In the genomic region with DNA sequence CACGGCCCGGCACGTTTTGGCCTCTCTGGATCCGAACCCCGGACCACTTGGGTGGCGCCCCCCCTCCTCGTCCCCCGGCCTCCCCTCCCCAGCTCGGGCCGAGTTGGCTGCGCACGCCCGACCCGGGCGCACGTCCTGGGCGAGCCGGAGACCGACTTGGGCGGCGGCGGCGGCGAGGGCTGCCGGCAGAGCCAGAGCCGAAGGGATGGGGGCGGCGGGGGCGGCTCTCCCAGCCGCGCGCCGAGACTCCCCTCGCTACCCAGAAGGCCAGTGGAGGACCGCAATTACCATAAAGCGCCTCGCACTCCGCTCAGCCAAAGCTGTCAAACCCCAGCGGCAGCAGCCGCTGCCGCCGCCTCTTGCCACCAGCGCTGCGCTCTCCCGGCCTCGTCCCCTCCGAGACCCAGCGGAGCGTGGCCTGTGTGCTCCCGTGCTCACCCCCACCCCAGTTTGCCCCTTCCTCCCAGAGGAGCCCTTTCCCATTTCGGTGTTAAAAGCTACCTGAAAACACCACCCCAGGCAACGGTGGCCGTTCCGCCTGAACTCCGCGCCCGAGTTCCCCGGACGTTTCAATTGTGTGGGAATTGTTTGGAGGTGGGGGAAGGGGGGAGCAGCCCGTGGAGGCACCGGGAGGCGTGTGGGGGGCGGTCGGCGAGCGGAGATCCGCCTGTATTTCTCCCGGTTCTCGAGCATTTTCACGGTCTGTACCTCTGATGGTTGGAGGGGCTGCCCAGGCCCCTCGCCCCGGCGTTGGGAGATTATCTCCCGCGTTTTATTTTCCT, we compare ENCODE assay signal across 8 cellular contexts. TPM values are rescaled to one million over a fixed set of nuclear protein-coding genes. Genes with fewer than 3 reads are reported as not detected.
DNase-seq lines count a peak whose midpoint lies in the region; ATAC-seq, FAIRE-seq and TF ChIP-seq lines count a peak whose summit lies in the region.

No MANE protein-coding gene starts in this region.

- ATAC-seq in HG02885 (IDR thresholded peaks at IDR 0.05; ENCODE audit: poor library complexity, unreplicated experiment): peak; percentile 22

- TF ChIP-seq CTCF in astrocyte (IDR thresholded peaks at IDR 0.05; ENCODE audit: insufficient read depth, low read depth, low read length): no peak

- peak overlapping the region; percentile 72 for H3K27ac Mint-ChIP-seq in astrocyte (ENCODE audit: unreplicated experiment)

- H3K4me1 ChIP-seq in astrocyte (ENCODE audit: insufficient read depth, low read length) (peaks cover 20% of the 10 kb centered on the region), small intestine (ENCODE audit: control insufficient read depth in 2 of 2, insufficient read depth in 1 of 2, low read depth in 1 of 2, low read length in 1 of 2) (peaks cover 0 to 2% of the 10 kb centered on the region in 2 donors)

- H3K4me1 Mint-ChIP-seq in astrocyte (ENCODE audit: low read depth, unreplicated experiment): no peaks in the 10 kb centered on the region

- 0 to 25% (median 6%) methylated on average over 35 to 75 of the region's 75 CpGs for WGBS in small intestine, 3 donors

- DNase-seq in NCI-H1436 (lab: John Stamatoyannopoulos, UW): peak; percentile 37
- DNase-seq in NCI-H1436 treated with DMSO at 0.1 percent for 48 hours (lab: John Stamatoyannopoulos, UW): no peak
- DNase-seq in RPMI7951 (ENCODE audit: low read depth): peak; percentile 70
- no peak for DNase-seq in astrocyte (ENCODE audit: low read depth)
- DNase-seq in small intestine: no peak
- no peak for DNase-seq in SHP77 treated with DMSO at 0.1 percent for 48 hours (lab: John Stamatoyannopoulos, UW)

- peaks cover 25% of the 10 kb centered on the region for H3K79me2 ChIP-seq in astrocyte (ENCODE audit: insufficient read depth, low read length)

- H3K27me3 ChIP-seq in astrocyte (ENCODE audit: insufficient read depth, low read length) (no peaks in the 10 kb centered on the region), small intestine (ENCODE audit: control insufficient read depth in 2 of 2, insufficient read depth in 2 of 2, low read length in 2 of 2) (peaks cover 0 to 5% of the 10 kb centered on the region in 2 donors)

- H3K36me3 ChIP-seq in astrocyte (ENCODE audit: insufficient read depth, low read length): no peaks in the 10 kb centered on the region
- no peaks in the 10 kb centered on the region for H3K36me3 ChIP-seq in small intestine (ENCODE audit: control insufficient read depth in 2 of 2, insufficient read depth in 2 of 2, low read length in 2 of 2)

- H3K4me2 ChIP-seq in astrocyte (ENCODE audit: low read length): peak overlapping the region; percentile 86

- peaks cover 4% of the 10 kb centered on the region for H3K27me3 Mint-ChIP-seq in astrocyte (ENCODE audit: low read depth, unreplicated experiment)

- H2AFZ ChIP-seq in astrocyte (ENCODE audit: low read depth, low read length): peak overlapping the region; percentile 26

- H3K4me3 Mint-ChIP-seq in astrocyte (ENCODE audit: unreplicated experiment): peak overlapping the region; percentile 76

- H3K9me3 ChIP-seq in astrocyte (ENCODE audit: insufficient read depth, low read depth, low read length) (no peaks in the 10 kb centered on the region), iPS-18c (ENCODE audit: control insufficient read depth, insufficient read depth, low read length) (peaks cover 14% of the 10 kb centered on the region), small intestine (ENCODE audit: control insufficient read depth, low read depth) (no peaks in the 10 kb centered on the region)

- H3K27ac ChIP-seq in astrocyte (ENCODE audit: low read depth, low read length): no peak overlapping the region
- H3K27ac ChIP-seq in small intestine (ENCODE audit: low read depth in 1 of 2, low read length in 1 of 2): peak overlapping the region in 1 of 2 donors; percentile 65

- FAIRE-seq in astrocyte (lab: Jason Lieb, UNC) (no peak), small intestine (lab: Jason Lieb, UNC) (no peak)

- H3K9ac ChIP-seq in astrocyte (ENCODE audit: low read length): peak overlapping the region; percentile 65

- peak overlapping the region; percentile 46 for H3K4me3 ChIP-seq in astrocyte (ENCODE audit: insufficient read depth, low read depth, low read length)
- peak overlapping the region; percentile 46 for H3K4me3 ChIP-seq in iPS-18c (ENCODE audit: insufficient read depth, low read depth, low read length)
- H3K4me3 ChIP-seq in small intestine (ENCODE audit: low read depth in 1 of 2, low read length in 2 of 2): peak overlapping the region; percentile 23 to 84

- H4K20me1 ChIP-seq in astrocyte (ENCODE audit: insufficient read depth, low read length): peaks cover 19% of the 10 kb centered on the region

- no peaks in the 10 kb centered on the region for H3K9me3 Mint-ChIP-seq in astrocyte (ENCODE audit: unreplicated experiment)

- no peaks in the 10 kb centered on the region for H3K36me3 Mint-ChIP-seq in astrocyte (ENCODE audit: low read depth, unreplicated experiment)

RNA-seq across cellular contexts. Expression of a gene that starts 0.7 kb away (rescaled TPM):
- 29.5 and 42.9 TPM in 2 replicates for total RNA-seq in RPMI7951 (2014; rRNA removed; shearing (Covaris generic))
- total RNA-seq in astrocyte: 9.0 TPM in 2 replicates
- polyA plus RNA-seq in small intestine: 10 to 100 TPM in 1 of 3 donors, 1 to 10 TPM in 2; 5.1 to 10.4 (median 6.5) TPM

Comparison
In these comparisons a context has a peak if more than half of its experiments do, and no peak if none do; other contexts are left out.
1. DNase-seq: peak in NCI-H1436 (single experiment) and RPMI7951 (single experiment); none in NCI-H1436 treated with DMSO at 0.1 percent for 48 hours (single experiment), astrocyte (single experiment), small intestine (single experiment) and SHP77 treated with DMSO at 0.1 percent for 48 hours (single experiment).
2. Peak in every context shown above with its lines, with median percentiles within 50 percentile points of each other: H3K4me3 ChIP-seq.